ENCODE assay signal across 14 cellular contexts in genomic region chr2:186771850-186772463, GRCh38.
DNase-seq lines count a peak whose midpoint lies in the region; ATAC-seq and TF ChIP-seq lines count a peak whose summit lies in the region.
"Had no signal": no experiment of that assay in that cellular context is flagged by ENCODE, and none has a peak within 500 bp of the region (broad histone marks: within the 10 kb centered on the region; RNA-seq: fewer than 3 reads in every experiment).

No MANE protein-coding gene starts in this region.

- no peaks in the 10 kb centered on the region for H3K23me2 ChIP-seq in H9 (ENCODE audit: insufficient read length, low read depth, low read length, poor library complexity, severe bottlenecking)

- H3K27ac ChIP-seq in H9 (ENCODE audit: insufficient read length, low read depth, low read length) (no peak overlapping the region), smooth muscle cell (ENCODE audit: low read depth) (peak overlapping the region; percentile 58)
- H3K27ac ChIP-seq: thoracic aorta had no signal

- H3K4me3 ChIP-seq in choroid plexus epithelial cell (ENCODE audit: low read depth, low read length) (no peak overlapping the region), smooth muscle cell (no peak overlapping the region)
- H3K4me3 ChIP-seq: thoracic aorta had no signal

- no peak overlapping the region for H2BK5ac ChIP-seq in H9 (ENCODE audit: insufficient read length, low read length)

- TF ChIP-seq CTCF in H9 (conservative IDR thresholded peaks at IDR 0.05) (no peak), choroid plexus epithelial cell (conservative IDR thresholded peaks at IDR 0.05; ENCODE audit: low read depth, low read length) (no peak), smooth muscle cell (IDR thresholded peaks at IDR 0.05; ENCODE audit: borderline replicate concordance, insufficient read depth, poor library complexity, severe bottlenecking) (no peak)

- no peak overlapping the region for H2AFZ ChIP-seq in H9 (ENCODE audit: low read length)
- H2AFZ ChIP-seq in smooth muscle cell (ENCODE audit: low read depth), result no peak overlapping the region

- H3F3A ChIP-seq in smooth muscle cell (ENCODE audit: low read depth), result no peaks in the 10 kb centered on the region

- no peak overlapping the region for H2BK20ac ChIP-seq in H9 (ENCODE audit: low read depth, low read length, poor library complexity, severe bottlenecking)

- no peak overlapping the region for H3K23ac ChIP-seq in H9 (ENCODE audit: insufficient read length, low read depth, low read length)

- H3K27ac Mint-ChIP-seq in H9, result peak overlapping the region in 2 of 3 experiments; percentile 29 to 34; a peak in 3 of 7 replicates
- H3K27ac Mint-ChIP-seq: activated T-cell treated with anti-CD3 and anti-CD28 coated beads, Interleukin-2, amount 50 U/mL, for 72 hours; natural killer cell treated with Interleukin-12 subunit alpha and Interleukin-12 subunit beta and Interleukin-15 and Interleukin-18, amount 100 ng/mL, for 72 hours had no signal

- no peak overlapping the region for H4K91ac ChIP-seq in H9 (ENCODE audit: insufficient read length, low read depth, low read length)

- peaks cover 14 to 30% of the 10 kb centered on the region in 2 experiments for H3K9me3 Mint-ChIP-seq in H9

- no peak overlapping the region for H2BK120ac ChIP-seq in H9 (ENCODE audit: low read depth, low read length, poor library complexity, severe bottlenecking)

- no peak overlapping the region for H3K4ac ChIP-seq in H9 (ENCODE audit: low read depth, low read length)

- H4K5ac ChIP-seq in H9 (ENCODE audit: insufficient read length, low read depth, low read length), result no peak overlapping the region

- H3K27me3 Mint-ChIP-seq in H9 (ENCODE audit: low read depth), result 0 out of 2 replicates have a peak, but pooled peaks cover 5% of the 10 kb centered on the region
- H3K27me3 Mint-ChIP-seq: natural killer cell treated with Interleukin-12 subunit alpha and Interleukin-12 subunit beta and Interleukin-15 and Interleukin-18, amount 100 ng/mL, for 72 hours had no signal

- H3K4me3 Mint-ChIP-seq in H9, result peak overlapping the region in 1 of 2 experiments; percentile 19; a peak in 1 of 5 replicates
- H3K4me3 Mint-ChIP-seq: activated T-cell treated with anti-CD3 and anti-CD28 coated beads, Interleukin-2, amount 50 U/mL, for 72 hours; natural killer cell treated with Interleukin-12 subunit alpha and Interleukin-12 subunit beta and Interleukin-15 and Interleukin-18, amount 100 ng/mL, for 72 hours had no signal

- H2BK15ac ChIP-seq in H9 (ENCODE audit: low read depth, low read length), result no peak overlapping the region

- H2AK5ac ChIP-seq in H9 (ENCODE audit: insufficient read length, low read length), result no peak overlapping the region

- peaks cover 0 to 24% (median 19%) of the 10 kb centered on the region in 3 experiments; a peak in 6 of 7 replicates for H3K36me3 Mint-ChIP-seq in H9 (ENCODE audit: insufficient read depth in 1 of 3, low read depth in 3 of 3)

- H3K79me2 ChIP-seq in H9 (ENCODE audit: insufficient read depth, low read length), result no peaks in the 10 kb centered on the region
- no peaks in the 10 kb centered on the region for H3K79me2 ChIP-seq in smooth muscle cell (ENCODE audit: low read depth)

- H4K20me1 ChIP-seq in H9 (ENCODE audit: control insufficient read depth, insufficient read depth, insufficient read length) (no peaks in the 10 kb centered on the region), smooth muscle cell (ENCODE audit: low read depth) (no peaks in the 10 kb centered on the region)

- H3K27me3 ChIP-seq in H9 (ENCODE audit: insufficient read depth, low read length), result no peaks in the 10 kb centered on the region
- H3K27me3 ChIP-seq in smooth muscle cell (ENCODE audit: low read depth), result no peaks in the 10 kb centered on the region

- H3K4me2 ChIP-seq in H9 (ENCODE audit: insufficient read depth, insufficient read length, low read length) (no peak overlapping the region), smooth muscle cell (peak overlapping the region; percentile 27)

- ATAC-seq in GM19324 (IDR thresholded peaks at IDR 0.05; ENCODE audit: low FRiP score, unreplicated experiment), result no peak
- ATAC-seq: activated T-cell treated with anti-CD3 and anti-CD28 coated beads, Interleukin-2, amount 50 U/mL, for 72 hours; left colon; natural killer cell treated with Interleukin-12 subunit alpha and Interleukin-12 subunit beta and Interleukin-15 and Interleukin-18, amount 100 ng/mL, for 72 hours had no signal

- H3K9me3 ChIP-seq in H9 (ENCODE audit: control insufficient read depth, low read depth, low read length), result no peaks in the 10 kb centered on the region
- peaks cover 7% of the 10 kb centered on the region for H3K9me3 ChIP-seq in smooth muscle cell (replicated peaks; ENCODE audit: low read depth)

- DNase-seq in H9, result peak; percentile 63
- DNase-seq in NCI-H146 treated with DMSO at 0.1 percent for 48 hours (lab: John Stamatoyannopoulos, UW; ENCODE audit: unreplicated experiment), result peak; percentile 80
- peak; percentile 80 for DNase-seq in choroid plexus epithelial cell (ENCODE audit: low read depth)
- no peak for DNase-seq in smooth muscle cell (lab: John Stamatoyannopoulos, UW; ENCODE audit: unreplicated experiment)
- DNase-seq in cerebellum (ENCODE audit: low spot score), result no peak
- DNase-seq in NCI-H524 (lab: John Stamatoyannopoulos, UW), result no peak
- DNase-seq: activated CD4-positive, alpha-beta T cell treated with anti-CD3 and anti-CD28 coated beads for 1 hour; activated T-cell treated with anti-CD3 and anti-CD28 coated beads, Interleukin-2, amount 50 U/mL, for 72 hours; effector CD4-positive, alpha-beta T cell; left colon; NCI-H1436 treated with DMSO at 0.1 percent for 48 hours had no signal

- H3K4me1 Mint-ChIP-seq in H9, result peaks cover 17 to 19% of the 10 kb centered on the region in 2 experiments

- WGBS in H9 (ENCODE audit: extremely low coverage, insufficient read length, low lambda C conversion rate), result no CpG with 5 or more reads among the region's 1 CpG
- WGBS in smooth muscle cell (ENCODE audit: low lambda C conversion rate), result 100% methylated on average over 1 of the region's 1 CpG

- H4K8ac ChIP-seq in H9 (replicated peaks; ENCODE audit: insufficient read length, low read depth, low read length), result no peak overlapping the region

- H3K56ac ChIP-seq in H9 (ENCODE audit: insufficient read length, low read depth, low read length), result no peak overlapping the region

- no peak overlapping the region for H3K18ac ChIP-seq in H9 (ENCODE audit: insufficient read length, low read depth, low read length)

- no peak overlapping the region for H2BK12ac ChIP-seq in H9 (ENCODE audit: insufficient read length, low read depth, low read length)

- no peak overlapping the region for H3K9ac ChIP-seq in H9 (ENCODE audit: extremely low read depth, insufficient read length, low read length)
- no peak overlapping the region for H3K9ac ChIP-seq in smooth muscle cell (ENCODE audit: low read depth)

- H3K36me3 ChIP-seq in smooth muscle cell (ENCODE audit: low read depth), result no peaks in the 10 kb centered on the region
- H3K36me3 ChIP-seq: thoracic aorta had no signal

- H3K79me1 ChIP-seq in H9 (ENCODE audit: insufficient read depth, low read depth, low read length, poor library complexity, severe bottlenecking), result no peaks in the 10 kb centered on the region

- H3K14ac ChIP-seq in H9 (ENCODE audit: insufficient read depth, low read length), result no peak overlapping the region

- H3K4me1 ChIP-seq in H9 (ENCODE audit: insufficient read depth, low read length), result no peaks in the 10 kb centered on the region
- H3K4me1 ChIP-seq in smooth muscle cell (ENCODE audit: low read depth), result no peaks in the 10 kb centered on the region

- H3T11ph ChIP-seq in H9 (ENCODE audit: low read length), result no peak overlapping the region

Comparison
In these comparisons a context has a peak if more than half of its experiments do, and no peak if none do; other contexts are left out.
1. DNase-seq: peak in H9 (single experiment), NCI-H146 treated with DMSO at 0.1 percent for 48 hours (single experiment) and choroid plexus epithelial cell (single experiment); none in smooth muscle cell (single experiment), cerebellum (single experiment) and NCI-H524 (0 of 2).